17 cellular contexts compared by ENCODE assay signal in the genomic region with DNA sequence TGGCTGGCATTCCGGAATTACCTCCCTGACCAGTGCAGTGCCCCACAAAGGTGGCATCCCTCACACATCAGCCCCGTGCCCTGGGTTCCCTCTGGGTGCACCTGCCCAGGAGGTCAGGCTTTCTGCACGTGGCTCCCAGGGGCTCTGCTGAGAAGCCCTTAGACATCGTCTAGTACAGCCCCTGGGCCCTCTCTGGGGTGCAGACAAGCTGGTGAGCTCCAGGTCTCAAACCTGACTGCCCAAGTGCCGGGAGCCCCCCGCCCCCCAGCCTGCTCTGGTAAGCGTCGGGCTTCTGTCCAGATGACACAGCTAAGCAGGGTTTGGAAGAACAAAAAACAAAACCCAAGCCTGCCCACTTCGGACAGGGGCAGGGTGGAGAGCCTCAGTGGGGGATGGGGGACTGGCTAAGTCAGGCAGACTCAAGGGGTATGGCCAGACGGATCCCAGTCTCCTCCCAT. TPM values are rescaled to one million over a fixed set of nuclear protein-coding genes. Genes with fewer than 3 reads are reported as not detected.
DNase-seq lines count a peak whose midpoint lies in the region; ATAC-seq and TF ChIP-seq lines count a peak whose summit lies in the region.
"Had no signal": no experiment of that assay in that cellular context is flagged by ENCODE, and none has a peak within 500 bp of the region (broad histone marks: within the 10 kb centered on the region; RNA-seq: fewer than 3 reads in every experiment).

No MANE protein-coding gene starts in this region.

- TF ChIP-seq POLR2A in esophagus muscularis mucosa (IDR thresholded peaks at IDR 0.05; ENCODE audit: low read depth) = no peak

- no peaks in the 10 kb centered on the region for H4K20me1 ChIP-seq in osteoblast (ENCODE audit: insufficient read depth, low read length)

- 53 to 61% methylated on average over 10 of the region's 10 CpGs for WGBS in heart right ventricle, 2 donors
- WGBS in esophagus muscularis mucosa = 67% methylated on average over 10 of the region's 10 CpGs
- WGBS in aorta, 2 donors = 15 to 21% methylated on average over 10 of the region's 10 CpGs

- peaks cover 13 to 14% of the 10 kb centered on the region in 2 donors for H3K27me3 Mint-ChIP-seq in stimulated activated naive B cell treated with anti-CD40 and anti-IgM and Interleukin-4, amounts not matched to agents 10 μg/mL and 1 μg/mL and 100 μg/mL, for 72 hours
- H3K27me3 Mint-ChIP-seq in glutamatergic neuron (ENCODE audit: unreplicated experiment) = peaks cover 9% of the 10 kb centered on the region

- H3K4me1 ChIP-seq in heart right ventricle (peaks cover 0 to 20% (median 10%) of the 10 kb centered on the region in 9 donors), esophagus muscularis mucosa (peaks cover 31 to 73% (median 67%) of the 10 kb centered on the region in 4 donors), osteoblast (ENCODE audit: insufficient read depth, low read length) (peaks cover 48% of the 10 kb centered on the region), aorta (ENCODE audit: control insufficient read depth in 1 of 2, insufficient read depth in 2 of 2, low read length in 2 of 2) (no peaks in the 10 kb centered on the region)

- no peak for TF ChIP-seq EP300 in esophagus muscularis mucosa (IDR thresholded peaks at IDR 0.05)

- no peak overlapping the region for H3K27ac Mint-ChIP-seq in stimulated activated naive B cell treated with anti-CD40 and anti-IgM and Interleukin-4, amounts not matched to agents 10 μg/mL and 1 μg/mL and 100 μg/mL, for 72 hours
- no peak overlapping the region for H3K27ac Mint-ChIP-seq in glutamatergic neuron (ENCODE audit: unreplicated experiment)
- H3K27ac Mint-ChIP-seq: activated CD8-positive, alpha-beta T cell treated with anti-CD3 and anti-CD28 coated beads for 36 hours; H9; stimulated activated effector memory CD8-positive, alpha-beta T cell treated with anti-CD3 and anti-CD28 coated beads, Interleukin-12 subunit alpha, Interleukin-12 subunit beta, amount 100 ng/mL, for 72 hours had no signal

- H3K4me2 ChIP-seq in osteoblast (ENCODE audit: insufficient read depth, low read length) = peak overlapping the region; percentile 52

- H3K27ac ChIP-seq in heart right ventricle (no peak overlapping the region), esophagus muscularis mucosa (replicated peaks in 1 of 4) (peak overlapping the region; percentile 59 to 83 (median 78)), osteoblast (ENCODE audit: low read depth, low read length) (peak overlapping the region; percentile 61), aorta (ENCODE audit: low read depth in 1 of 2, low read length in 2 of 2) (peak overlapping the region in 1 of 2 donors; percentile 83)
- H3K27ac ChIP-seq: SJCRH30 had no signal

- intact Hi-C loops in cardiac septum (cut with DNase I) (no loop called here), heart right ventricle (cut with DNase I) (no loop called here), esophagus muscularis mucosa (cut with DNase I) (no loop called here), aorta (cut with DNase I) (loop anchor here in 1 of 2 donors (10.0 kb wide), 1 partner anchor 143 kb away; no protein-coding TSS in a partner anchor)

- no peaks in the 10 kb centered on the region for H3K9me3 ChIP-seq in heart right ventricle
- H3K9me3 ChIP-seq in esophagus muscularis mucosa = no peaks in the 10 kb centered on the region
- no peaks in the 10 kb centered on the region for H3K9me3 ChIP-seq in osteoblast (ENCODE audit: low read depth, low read length)
- no peaks in the 10 kb centered on the region for H3K9me3 ChIP-seq in aorta (ENCODE audit: control insufficient read depth, low read length)

- TF ChIP-seq CTCF in heart right ventricle (IDR thresholded peaks at IDR 0.05) (no peak), esophagus muscularis mucosa (IDR thresholded peaks at IDR 0.05) (no peak), osteoblast (IDR thresholded peaks at IDR 0.05; ENCODE audit: extremely low read depth, low read depth, low read length) (no peak), glutamatergic neuron (IDR thresholded peaks at IDR 0.05; ENCODE audit: partially characterized antibody, unreplicated experiment) (no peak)

- DNase-seq in cardiac septum (ENCODE audit: low spot score) (peak; percentile 49), heart right ventricle (no peak), esophagus muscularis mucosa (ENCODE audit: extremely low spot score) (no peak), osteoblast (ENCODE audit: insufficient read length, low spot score, missing footprints) (peak; percentile 94), aorta (peak; percentile 66 to 83), glutamatergic neuron (no peak)
- DNase-seq in stimulated activated naive B cell treated with anti-CD40 and anti-IgM and Interleukin-4, amounts not matched to agents 10 μg/mL and 1 μg/mL and 100 μg/mL, for 72 hours = no peak
- DNase-seq: ACHN; activated CD8-positive, alpha-beta T cell treated with anti-CD3 and anti-CD28 coated beads for 36 hours; H9; kidney glomerular epithelial cell; NCI-H2029 treated with DMSO at 0.1 percent for 48 hours; right cardiac atrium; SJCRH30; stimulated activated CD4-positive, alpha-beta T cell treated with anti-CD3 and anti-CD28 coated beads, Interleukin-4, amount 100 ng/mL, for 24 hours had no signal

- H3K4me1 Mint-ChIP-seq in stimulated activated naive B cell treated with anti-CD40 and anti-IgM and Interleukin-4, amounts not matched to agents 10 μg/mL and 1 μg/mL and 100 μg/mL, for 72 hours = peaks cover 0 to 5% of the 10 kb centered on the region in 2 donors
- peaks cover 2% of the 10 kb centered on the region for H3K4me1 Mint-ChIP-seq in glutamatergic neuron (ENCODE audit: low read depth, unreplicated experiment)
- H3K4me1 Mint-ChIP-seq: stimulated activated effector memory CD8-positive, alpha-beta T cell treated with anti-CD3 and anti-CD28 coated beads, Interleukin-12 subunit alpha, Interleukin-12 subunit beta, amount 100 ng/mL, for 72 hours had no signal

- peaks cover 16% of the 10 kb centered on the region for H3K79me2 ChIP-seq in osteoblast (ENCODE audit: insufficient read depth, low read length)

- H3K4me3 ChIP-seq in heart right ventricle (no peak overlapping the region), esophagus muscularis mucosa (no peak overlapping the region), osteoblast (ENCODE audit: insufficient read depth, low read length) (no peak overlapping the region), aorta (ENCODE audit: low read length in 2 of 2) (no peak overlapping the region)
- H3K4me3 ChIP-seq: SJCRH30 had no signal

- H3K36me3 Mint-ChIP-seq in stimulated activated naive B cell treated with anti-CD40 and anti-IgM and Interleukin-4, amounts not matched to agents 10 μg/mL and 1 μg/mL and 100 μg/mL, for 72 hours = no peaks in the 10 kb centered on the region
- H3K36me3 Mint-ChIP-seq in glutamatergic neuron (ENCODE audit: unreplicated experiment) = no peaks in the 10 kb centered on the region

- no peaks in the 10 kb centered on the region for H3K36me3 ChIP-seq in heart right ventricle
- H3K36me3 ChIP-seq in esophagus muscularis mucosa = no peaks in the 10 kb centered on the region
- H3K36me3 ChIP-seq in osteoblast (ENCODE audit: insufficient read depth, low read length) = no peaks in the 10 kb centered on the region
- H3K36me3 ChIP-seq in aorta (ENCODE audit: control insufficient read depth in 1 of 2, insufficient read depth in 2 of 2, low read length in 1 of 2) = no peaks in the 10 kb centered on the region
- H3K36me3 ChIP-seq: SJCRH30 had no signal

- H3K27me3 ChIP-seq in heart right ventricle = peaks cover 0 to 11% (median 0%) of the 10 kb centered on the region in 7 donors
- no peaks in the 10 kb centered on the region for H3K27me3 ChIP-seq in esophagus muscularis mucosa
- H3K27me3 ChIP-seq in osteoblast (ENCODE audit: insufficient read depth, low read length) = no peaks in the 10 kb centered on the region
- H3K27me3 ChIP-seq in aorta (ENCODE audit: control insufficient read depth in 1 of 2, insufficient read depth in 2 of 2, low read length in 1 of 2) = no peaks in the 10 kb centered on the region
- H3K27me3 ChIP-seq: SJCRH30 had no signal

- H3K4me3 Mint-ChIP-seq in stimulated activated naive B cell treated with anti-CD40 and anti-IgM and Interleukin-4, amounts not matched to agents 10 μg/mL and 1 μg/mL and 100 μg/mL, for 72 hours = no peak overlapping the region
- no peak overlapping the region for H3K4me3 Mint-ChIP-seq in glutamatergic neuron (ENCODE audit: unreplicated experiment)
- H3K4me3 Mint-ChIP-seq: activated CD8-positive, alpha-beta T cell treated with anti-CD3 and anti-CD28 coated beads for 36 hours; H9; stimulated activated effector memory CD8-positive, alpha-beta T cell treated with anti-CD3 and anti-CD28 coated beads, Interleukin-12 subunit alpha, Interleukin-12 subunit beta, amount 100 ng/mL, for 72 hours had no signal

- peak overlapping the region; percentile 66 for H2AFZ ChIP-seq in osteoblast (ENCODE audit: low read length)

- peaks cover 2 to 4% of the 10 kb centered on the region in 2 donors for H3K9me3 Mint-ChIP-seq in stimulated activated naive B cell treated with anti-CD40 and anti-IgM and Interleukin-4, amounts not matched to agents 10 μg/mL and 1 μg/mL and 100 μg/mL, for 72 hours
- peaks cover 2% of the 10 kb centered on the region for H3K9me3 Mint-ChIP-seq in glutamatergic neuron (ENCODE audit: unreplicated experiment)
- H3K9me3 Mint-ChIP-seq: stimulated activated effector memory CD8-positive, alpha-beta T cell treated with anti-CD3 and anti-CD28 coated beads, Interleukin-12 subunit alpha, Interleukin-12 subunit beta, amount 100 ng/mL, for 72 hours had no signal

- ATAC-seq in heart right ventricle (no peak), aorta (ENCODE audit: low FRiP score) (no peak), GM21515 (IDR thresholded peaks at IDR 0.05; ENCODE audit: unreplicated experiment) (no peak)
- no peak for ATAC-seq in stimulated activated naive B cell treated with anti-CD40 and anti-IgM and Interleukin-4, amounts not matched to agents 10 μg/mL and 1 μg/mL and 100 μg/mL, for 72 hours (replicated peaks)
- ATAC-seq: activated CD8-positive, alpha-beta T cell treated with anti-CD3 and anti-CD28 coated beads for 36 hours; right cardiac atrium; stimulated activated effector memory CD8-positive, alpha-beta T cell treated with anti-CD3 and anti-CD28 coated beads, Interleukin-12 subunit alpha, Interleukin-12 subunit beta, amount 100 ng/mL, for 72 hours had no signal

RNA-seq across cellular contexts. Expression of a gene that starts 20.2 kb away (rescaled TPM):
- total RNA-seq in cardiac septum (0.83 TPM), heart right ventricle (1 to 10 TPM in 5 of 10 donors, under 1 TPM in 5; 0.19 to 3.2 (median 0.87) TPM), esophagus muscularis mucosa (10 to 100 TPM; 37.4 to 51.6 (median 47.4) TPM), osteoblast (9.4 TPM in 2 replicates), aorta (10 to 100 TPM; 12.9 to 16.4 TPM), glutamatergic neuron (ENCODE audit: unreplicated experiment) (not detected)
- polyA plus RNA-seq in heart right ventricle (1 to 10 TPM; 2.7 to 3.5 TPM), aorta (10 to 100 TPM in 1 of 2 donors, 1 to 10 TPM in 1; 6.0 to 20.8 TPM)
- total RNA-seq: activated CD8-positive, alpha-beta T cell treated with anti-CD3 and anti-CD28 coated beads for 36 hours; SJCRH30 had no signal

Comparison
In these comparisons a context has a peak if more than half of its experiments do, and no peak if none do; other contexts are left out.
1. DNase-seq: peak in cardiac septum (single experiment), osteoblast (single experiment) and aorta (2 of 2); none in heart right ventricle (0 of 2), esophagus muscularis mucosa (single experiment), stimulated activated naive B cell treated with anti-CD40 and anti-IgM and Interleukin-4, amounts not matched to agents 10 μg/mL and 1 μg/mL and 100 μg/mL, for 72 hours (single experiment) and glutamatergic neuron (single experiment).
2. H3K27ac ChIP-seq: peak in esophagus muscularis mucosa (4 of 4) and osteoblast (single experiment); none in heart right ventricle (0 of 10).